ENCODE assay signal across 16 cellular contexts in the genomic region with DNA sequence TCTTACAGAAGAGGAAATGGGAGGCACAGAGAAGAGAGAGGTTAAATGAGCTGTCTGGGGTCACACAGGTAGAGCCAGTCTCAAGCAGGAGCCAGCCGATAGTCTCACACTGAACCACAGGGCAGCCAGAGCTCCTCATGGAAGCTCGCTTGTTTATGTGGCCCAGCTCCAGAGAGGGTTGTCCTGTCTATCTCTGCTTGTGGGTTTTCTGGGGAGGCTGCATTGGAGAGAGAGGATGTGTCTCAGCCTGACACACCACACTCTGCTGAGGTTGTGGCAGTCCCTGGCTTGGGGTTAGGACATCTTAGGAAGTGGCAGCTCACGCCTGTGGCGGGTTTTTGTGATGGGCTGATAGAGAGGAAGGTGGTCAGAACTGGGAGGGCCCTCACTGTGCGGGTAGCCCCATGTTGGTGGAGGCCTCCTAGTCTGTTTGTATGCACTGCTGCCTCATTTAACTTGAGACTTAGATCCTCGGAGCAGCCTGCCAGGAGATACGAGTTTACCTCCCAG.
"Had no signal": no experiment of that assay in that cellular context is flagged by ENCODE, and none has a peak within 500 bp of the region (broad histone marks: within the 10 kb centered on the region; RNA-seq: fewer than 3 reads in every experiment).

No MANE protein-coding gene starts in this region.

- H3K4me3 Mint-ChIP-seq: activated CD4-positive, alpha-beta T cell treated with anti-CD3 and anti-CD28 coated beads for 36 hours; activated T-cell treated with anti-CD3 and anti-CD28 coated beads, Interleukin-2, amount 50 U/mL, for 24 hours had no signal

- H3K27ac ChIP-seq: dorsolateral prefrontal cortex, esophagus squamous epithelium, pancreas, skin epidermis, stomach had no signal

- H3K4me1 ChIP-seq: pancreas had no signal

- FAIRE-seq: bronchial epithelial cell, islet of Langerhans, pancreas had no signal

- DNase-seq: activated effector memory CD4-positive, alpha-beta T cell treated with Interleukin-2 at 50 U/mL for 16 hours; activated T-cell treated with anti-CD3 and anti-CD28 coated beads, Interleukin-2, amount 50 U/mL, for 24 hours; anterior cingulate cortex; dorsolateral prefrontal cortex; esophagus squamous epithelium; foreskin fibroblast; mammary epithelial cell; mucosa of descending colon; pancreas; stomach; T-helper 9 cell had no signal

- H3K36me3 ChIP-seq: esophagus squamous epithelium, pancreas, stomach had no signal

- H3K27me3 ChIP-seq: dorsolateral prefrontal cortex, esophagus squamous epithelium, pancreas, stomach had no signal

- H3K27ac Mint-ChIP-seq: activated CD4-positive, alpha-beta T cell treated with anti-CD3 and anti-CD28 coated beads for 36 hours; activated naive CD4-positive, alpha-beta T cell treated with anti-CD3 and anti-CD28 coated beads, Interleukin-2, amount 50 U/mL, for 72 hours; activated T-cell treated with anti-CD3 and anti-CD28 coated beads, Interleukin-2, amount 50 U/mL, for 24 hours had no signal

- H3K36me3 Mint-ChIP-seq: activated naive CD4-positive, alpha-beta T cell treated with anti-CD3 and anti-CD28 coated beads, Interleukin-2, amount 50 U/mL, for 72 hours had no signal

- H3K4me3 ChIP-seq: dorsolateral prefrontal cortex, esophagus squamous epithelium, mucosa of descending colon, pancreas, skin epidermis, stomach had no signal

- H3K27me3 Mint-ChIP-seq: activated CD4-positive, alpha-beta T cell treated with anti-CD3 and anti-CD28 coated beads for 36 hours had no signal

- H3K9me3 ChIP-seq: esophagus squamous epithelium, mucosa of descending colon, pancreas, stomach had no signal

- H3K4me1 Mint-ChIP-seq: activated CD4-positive, alpha-beta T cell treated with anti-CD3 and anti-CD28 coated beads for 36 hours had no signal

- ATAC-seq: mucosa of descending colon, pancreas had no signal

- H3K9me3 Mint-ChIP-seq: activated naive CD4-positive, alpha-beta T cell treated with anti-CD3 and anti-CD28 coated beads, Interleukin-2, amount 50 U/mL, for 72 hours; activated T-cell treated with anti-CD3 and anti-CD28 coated beads, Interleukin-2, amount 50 U/mL, for 24 hours had no signal
